Comparison of ENCODE assay signal across 20 cellular contexts in genomic region chr2:97747285-97747684, GRCh38. TPM values are rescaled to one million over a fixed set of nuclear protein-coding genes. Genes with fewer than 3 reads are reported as not detected.
DNase-seq lines count a peak whose midpoint lies in the region; ATAC-seq lines count a peak whose summit lies in the region.
"Had no signal": no experiment of that assay in that cellular context is flagged by ENCODE, and none has a peak within 500 bp of the region (broad histone marks: within the 10 kb centered on the region; RNA-seq: fewer than 3 reads in every experiment).

No MANE protein-coding gene starts in this region.

- no peak overlapping the region for H3K4me3 ChIP-seq in trophoblast cell (ENCODE audit: low read depth, low read length)
- H3K4me3 ChIP-seq: A549, left lung, upper lobe of right lung had no signal

- peaks cover 3% of the 10 kb centered on the region for H3K79me1 ChIP-seq in trophoblast cell (ENCODE audit: low read length)

- no peaks in the 10 kb centered on the region for H3K36me3 ChIP-seq in trophoblast cell (ENCODE audit: control insufficient read depth in 1 of 2, insufficient read depth in 2 of 2, low read length in 2 of 2)

- no peaks in the 10 kb centered on the region for H3K27me3 Mint-ChIP-seq in activated CD4-positive, alpha-beta T cell treated with anti-CD3 and anti-CD28 coated beads, Interleukin-2, amount 10 ng/mL, durations not matched to agents 24 days and 14 days
- no peaks in the 10 kb centered on the region for H3K27me3 Mint-ChIP-seq in central memory CD8-positive, alpha-beta T cell
- H3K27me3 Mint-ChIP-seq: activated B cell treated with CpG ODN at 0.5 μM for 24 hours; IgD-negative memory B cell; progenitor cell of endocrine pancreas; stimulated activated naive B cell treated with anti-CD40 and anti-IgM and Interleukin-4, amounts not matched to agents 10 μg/mL and 1 μg/mL and 100 μg/mL, for 72 hours had no signal

- H2AFZ ChIP-seq in trophoblast cell (ENCODE audit: insufficient read depth, low read length, poor library complexity): no peak overlapping the region

- H3K4me1 ChIP-seq in trophoblast cell (ENCODE audit: control insufficient read depth in 1 of 2, insufficient read depth in 2 of 2, low read length in 2 of 2): peaks cover 0 to 6% of the 10 kb centered on the region in 2 experiments
- H3K4me1 ChIP-seq: A549, left lung, upper lobe of right lung had no signal

- H3K23ac ChIP-seq in trophoblast cell (ENCODE audit: low read length): no peak overlapping the region

- WGBS in trophoblast cell (ENCODE audit: extremely low coverage, insufficient coverage, insufficient read length): no CpG with 5 or more reads among the region's 3 CpGs

- no peak overlapping the region for H3K9ac ChIP-seq in trophoblast cell (ENCODE audit: low read length)

- peak overlapping the region; percentile 8 for H3K27ac Mint-ChIP-seq in activated CD4-positive, alpha-beta T cell treated with anti-CD3 and anti-CD28 coated beads, Interleukin-2, amount 10 ng/mL, durations not matched to agents 24 days and 14 days
- peak overlapping the region; percentile 45 for H3K27ac Mint-ChIP-seq in central memory CD8-positive, alpha-beta T cell (ENCODE audit: low read depth)
- H3K27ac Mint-ChIP-seq: endodermal cell; HFFc6; progenitor cell of endocrine pancreas; stimulated activated naive B cell treated with anti-CD40 and anti-IgM and Interleukin-4, amounts not matched to agents 10 μg/mL and 1 μg/mL and 100 μg/mL, for 72 hours had no signal

- no peak overlapping the region for H2BK120ac ChIP-seq in trophoblast cell (ENCODE audit: insufficient read depth, low read length, poor library complexity)

- H3K9me3 Mint-ChIP-seq in activated CD4-positive, alpha-beta T cell treated with anti-CD3 and anti-CD28 coated beads, Interleukin-2, amount 10 ng/mL, durations not matched to agents 24 days and 14 days: peaks cover 5% of the 10 kb centered on the region
- no peaks in the 10 kb centered on the region for H3K9me3 Mint-ChIP-seq in central memory CD8-positive, alpha-beta T cell
- H3K9me3 Mint-ChIP-seq: activated B cell treated with CpG ODN at 0.5 μM for 24 hours, endodermal cell, HFFc6 had no signal

- intact Hi-C loops in activated CD4-positive, alpha-beta T cell treated with anti-CD3 and anti-CD28 coated beads, Interleukin-2, amount 10 ng/mL, durations not matched to agents 24 days and 14 days (cut with micrococcal nuclease): loop anchor here (2.0 to 10.0 kb wide), 2 partner anchors 22 to 638 kb away; no protein-coding TSS in a partner anchor

- ATAC-seq in central memory CD8-positive, alpha-beta T cell (replicated peaks; ENCODE audit: extremely low read depth, poor library complexity, severe bottlenecking): peak; percentile 44
- ATAC-seq in GM21423 (IDR thresholded peaks at IDR 0.05; ENCODE audit: unreplicated experiment) (no peak), GM21381 (IDR thresholded peaks at IDR 0.05; ENCODE audit: unreplicated experiment) (no peak)
- ATAC-seq: A549; left lung; stimulated activated naive B cell treated with anti-CD40 and anti-IgM and Interleukin-4, amounts not matched to agents 10 μg/mL and 1 μg/mL and 100 μg/mL, for 72 hours; upper lobe of right lung had no signal

- H4K91ac ChIP-seq in trophoblast cell (ENCODE audit: low read depth, low read length): peak overlapping the region; percentile 77

- H3K4me2 ChIP-seq in trophoblast cell (ENCODE audit: low read length): no peak overlapping the region
- H3K4me2 ChIP-seq: A549 had no signal

- no peak overlapping the region for H3K18ac ChIP-seq in trophoblast cell (ENCODE audit: low read length)

- no peaks in the 10 kb centered on the region for H3K9me3 ChIP-seq in trophoblast cell (ENCODE audit: insufficient read depth, low read depth, low read length)
- H3K9me3 ChIP-seq: A549, left lung, upper lobe of right lung had no signal

- no peak overlapping the region for H2BK12ac ChIP-seq in trophoblast cell (ENCODE audit: low read length)

- H3K4me3 Mint-ChIP-seq in activated CD4-positive, alpha-beta T cell treated with anti-CD3 and anti-CD28 coated beads, Interleukin-2, amount 10 ng/mL, durations not matched to agents 24 days and 14 days: no peak overlapping the region
- peak overlapping the region; percentile 40 for H3K4me3 Mint-ChIP-seq in central memory CD8-positive, alpha-beta T cell
- H3K4me3 Mint-ChIP-seq: activated B cell treated with CpG ODN at 0.5 μM for 24 hours; endodermal cell; HFFc6; stimulated activated naive B cell treated with anti-CD40 and anti-IgM and Interleukin-4, amounts not matched to agents 10 μg/mL and 1 μg/mL and 100 μg/mL, for 72 hours had no signal

- H3K27me3 ChIP-seq in trophoblast cell (ENCODE audit: insufficient read depth, low read length): no peaks in the 10 kb centered on the region
- H3K27me3 ChIP-seq: left lung, upper lobe of right lung had no signal

- no peak overlapping the region for H4K12ac ChIP-seq in trophoblast cell (ENCODE audit: low read depth, low read length)

- H2BK5ac ChIP-seq in trophoblast cell (ENCODE audit: low read depth, low read length, poor library complexity): no peak overlapping the region

- no peak overlapping the region for H3K14ac ChIP-seq in trophoblast cell (ENCODE audit: low read length)

- peaks cover 48% of the 10 kb centered on the region for H3K4me1 Mint-ChIP-seq in activated CD4-positive, alpha-beta T cell treated with anti-CD3 and anti-CD28 coated beads, Interleukin-2, amount 10 ng/mL, durations not matched to agents 24 days and 14 days
- H3K4me1 Mint-ChIP-seq in central memory CD8-positive, alpha-beta T cell: peaks cover 68% of the 10 kb centered on the region

- peaks cover 23% of the 10 kb centered on the region for H3K36me3 Mint-ChIP-seq in activated CD4-positive, alpha-beta T cell treated with anti-CD3 and anti-CD28 coated beads, Interleukin-2, amount 10 ng/mL, durations not matched to agents 24 days and 14 days (ENCODE audit: low read depth)
- H3K36me3 Mint-ChIP-seq in central memory CD8-positive, alpha-beta T cell (ENCODE audit: insufficient read depth): peaks cover 7% of the 10 kb centered on the region

- H2AK5ac ChIP-seq in trophoblast cell (ENCODE audit: low read length): peak overlapping the region; percentile 42

- DNase-seq in activated CD4-positive, alpha-beta T cell treated with anti-CD3 and anti-CD28 coated beads, Interleukin-2, amount 10 ng/mL, durations not matched to agents 24 days and 14 days: no peak
- DNase-seq in activated CD4-positive, alpha-beta T cell treated with anti-CD3 and anti-CD28 coated beads for 1 hour: no peak
- peak; percentile 86 for DNase-seq in MV-4-11 (lab: John Stamatoyannopoulos, UW)
- DNase-seq in central memory CD8-positive, alpha-beta T cell (ENCODE audit: low spot score in 2 of 2): no peak
- no peak for DNase-seq in trophoblast cell
- DNase-seq in NK-92 (lab: John Stamatoyannopoulos, UW; ENCODE audit: unreplicated experiment): no peak
- DNase-seq: activated B cell treated with CpG ODN at 0.5 μM for 24 hours; endodermal cell; HFFc6; NCI-H1105; NK-92 treated with Interleukin-12 subunit alpha and Interleukin-12 subunit beta, amount 100 ng/mL, for 24 hours; stimulated activated naive B cell treated with anti-CD40 and anti-IgM and Interleukin-4, amounts not matched to agents 10 μg/mL and 1 μg/mL and 100 μg/mL, for 72 hours; upper lobe of right lung had no signal

- H4K8ac ChIP-seq in trophoblast cell (ENCODE audit: low read depth, low read length): no peak overlapping the region

- no peak overlapping the region for H3K27ac ChIP-seq in trophoblast cell (ENCODE audit: low read depth, low read length)
- H3K27ac ChIP-seq: A549, left lung, RWPE1, upper lobe of right lung had no signal

- no peak overlapping the region for H3K4ac ChIP-seq in trophoblast cell (ENCODE audit: low read depth, low read length)

- no peaks in the 10 kb centered on the region for H3K79me2 ChIP-seq in trophoblast cell (ENCODE audit: control insufficient read depth, insufficient read depth, low read length, poor library complexity)

RNA-seq across cellular contexts. Expression of gene ZAP70, which starts 33.9 kb away (rescaled TPM):
- total RNA-seq in activated CD4-positive, alpha-beta T cell treated with anti-CD3 and anti-CD28 coated beads, Interleukin-2, amount 10 ng/mL, durations not matched to agents 24 days and 14 days: 240 and 242 TPM in 2 replicates
- polyA plus RNA-seq in trophoblast cell (2013): 3.2 and 3.3 TPM in 2 replicates
- total RNA-seq: HFFc6 had no signal
